In the genomic region with DNA sequence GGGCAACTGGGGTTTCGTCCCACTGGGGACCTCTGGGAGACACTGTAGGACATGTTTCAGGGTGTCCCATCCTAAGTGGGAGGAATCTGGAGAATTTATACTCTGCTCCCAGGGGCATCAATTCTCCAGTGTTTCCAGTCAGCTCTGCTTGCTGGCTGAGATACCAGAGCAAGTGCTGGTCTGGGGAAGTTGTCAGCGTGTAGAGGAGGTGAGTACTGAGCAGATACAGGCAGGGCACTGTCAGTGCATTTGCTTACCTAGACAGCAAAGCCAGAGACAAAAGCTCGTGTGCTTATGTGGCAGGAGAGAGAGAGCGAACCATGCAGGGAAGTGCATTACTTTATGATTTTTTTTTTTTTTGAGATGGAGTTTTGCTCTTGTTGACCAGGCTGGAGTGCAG, we compare ENCODE assay signal across 35 cellular contexts. TPM values are rescaled to one million over a fixed set of nuclear protein-coding genes. Genes with fewer than 3 reads are reported as not detected.
"Had no signal": no experiment of that assay in that cellular context is flagged by ENCODE, and none has a peak within 500 bp of the region (broad histone marks: within the 10 kb centered on the region; RNA-seq: fewer than 3 reads in every experiment).

No MANE protein-coding gene starts in this region.

- H3K9me3 ChIP-seq: adrenal gland, body of pancreas, esophagus muscularis mucosa, gastrocnemius medialis had no signal

- H3K27me3 ChIP-seq: adrenal gland, body of pancreas, foreskin keratinocyte, gastrocnemius medialis had no signal

- H3K27ac ChIP-seq: adrenal gland, body of pancreas, esophagus muscularis mucosa, foreskin keratinocyte, gastrocnemius medialis, heart left ventricle had no signal

- H3K4me1 Mint-ChIP-seq: activated CD4-positive, alpha-beta memory T cell treated with anti-CD3 and anti-CD28 coated beads, Interleukin-2, amount 10 ng/mL, durations not matched to agents 7 days and 5 days; activated CD4-positive, alpha-beta T cell treated with anti-CD3 and anti-CD28 coated beads, Interleukin-2, amount 10 ng/mL, durations not matched to agents 7 days and 5 days; activated naive CD8-positive, alpha-beta T cell treated with anti-CD3 and anti-CD28 coated beads for 36 hours; activated naive CD8-positive, alpha-beta T cell treated with anti-CD3 and anti-CD28 coated beads, Interleukin-2, amount 50 U/mL, for 24 hours had no signal

- H3K27me3 Mint-ChIP-seq: activated CD4-positive, alpha-beta memory T cell treated with anti-CD3 and anti-CD28 coated beads, Interleukin-2, amount 10 ng/mL, durations not matched to agents 7 days and 5 days; activated CD4-positive, alpha-beta T cell treated with anti-CD3 and anti-CD28 coated beads, Interleukin-2, amount 10 ng/mL, durations not matched to agents 7 days and 5 days; activated T-cell treated with anti-CD3 and anti-CD28 coated beads, Interleukin-2, amount 50 U/mL, for 24 hours had no signal

- H3K9me3 Mint-ChIP-seq: activated naive CD8-positive, alpha-beta T cell treated with anti-CD3 and anti-CD28 coated beads, Interleukin-2, amount 50 U/mL, for 24 hours; T-helper 2 cell treated with Interferon-gamma antibody and Interleukin-4, amounts not matched to agents 5 μg/mL and 100 μg/mL, for 36 hours had no signal

- H3K36me3 Mint-ChIP-seq: activated naive CD8-positive, alpha-beta T cell treated with anti-CD3 and anti-CD28 coated beads for 36 hours had no signal

- FAIRE-seq: colon had no signal

- H3K4me3 Mint-ChIP-seq: activated CD4-positive, alpha-beta memory T cell treated with anti-CD3 and anti-CD28 coated beads, Interleukin-2, amount 10 ng/mL, durations not matched to agents 7 days and 5 days; activated CD4-positive, alpha-beta T cell treated with anti-CD3 and anti-CD28 coated beads, Interleukin-2, amount 10 ng/mL, durations not matched to agents 7 days and 5 days; activated naive CD8-positive, alpha-beta T cell treated with anti-CD3 and anti-CD28 coated beads for 36 hours; activated naive CD8-positive, alpha-beta T cell treated with anti-CD3 and anti-CD28 coated beads, Interleukin-2, amount 50 U/mL, for 24 hours; activated T-cell treated with anti-CD3 and anti-CD28 coated beads, Interleukin-2, amount 50 U/mL, for 24 hours; activated T-cell treated with anti-CD3 and anti-CD28 coated beads, Interleukin-2, amount 50 U/mL, for 72 hours; effector memory CD8-positive, alpha-beta T cell; T-helper 2 cell treated with Interferon-gamma antibody and Interleukin-4, amounts not matched to agents 5 μg/mL and 100 μg/mL, for 36 hours had no signal

- H3K4me1 ChIP-seq: adrenal gland, esophagus muscularis mucosa, foreskin keratinocyte, gastrocnemius medialis, heart left ventricle had no signal

- H3K4me3 ChIP-seq: adrenal gland, body of pancreas, esophagus muscularis mucosa, gastrocnemius medialis, heart left ventricle had no signal

- H3K36me3 ChIP-seq: adrenal gland, esophagus muscularis mucosa, gastrocnemius medialis, heart left ventricle had no signal

- H3K27ac Mint-ChIP-seq: activated CD4-positive, alpha-beta memory T cell treated with anti-CD3 and anti-CD28 coated beads, Interleukin-2, amount 10 ng/mL, durations not matched to agents 7 days and 5 days; activated CD4-positive, alpha-beta T cell treated with anti-CD3 and anti-CD28 coated beads, Interleukin-2, amount 10 ng/mL, durations not matched to agents 7 days and 5 days; activated naive CD8-positive, alpha-beta T cell treated with anti-CD3 and anti-CD28 coated beads for 36 hours; activated naive CD8-positive, alpha-beta T cell treated with anti-CD3 and anti-CD28 coated beads, Interleukin-2, amount 50 U/mL, for 24 hours; activated T-cell treated with anti-CD3 and anti-CD28 coated beads, Interleukin-2, amount 50 U/mL, for 24 hours; activated T-cell treated with anti-CD3 and anti-CD28 coated beads, Interleukin-2, amount 50 U/mL, for 72 hours; effector memory CD8-positive, alpha-beta T cell; T-helper 2 cell treated with Interferon-gamma antibody and Interleukin-4, amounts not matched to agents 5 μg/mL and 100 μg/mL, for 36 hours had no signal

- DNase-seq: activated CD4-positive, alpha-beta memory T cell treated with anti-CD3 and anti-CD28 coated beads, Interleukin-2, amount 10 ng/mL, durations not matched to agents 7 days and 5 days; activated CD4-positive, alpha-beta T cell treated with anti-CD3 and anti-CD28 coated beads for 4 hours; activated CD4-positive, alpha-beta T cell treated with anti-CD3 and anti-CD28 coated beads, Interleukin-2, amount 10 ng/mL, durations not matched to agents 7 days and 5 days; activated CD4-positive, alpha-beta T cell treated with anti-CD3 and anti-CD28 coated beads, Interleukin-2, amount 50 U/mL, for 4 hours; activated CD4-positive, CD25-positive, alpha-beta regulatory T cell; activated CD4-positive, CD25-positive, alpha-beta regulatory T cell treated with anti-CD3 and anti-CD28 coated beads, Interleukin-2, amount 50 U/mL, for 72 hours; activated CD8-positive, alpha-beta memory T cell treated with anti-CD3 and anti-CD28 coated beads, Interleukin-2, amount 50 U/mL, for 48 hours; activated gamma-delta T cell; activated naive CD4-positive, alpha-beta T cell; activated naive CD4-positive, alpha-beta T cell treated with anti-CD3 and anti-CD28 coated beads, Interleukin-2, amount 50 U/mL, for 16 hours; activated naive CD8-positive, alpha-beta T cell treated with anti-CD3 and anti-CD28 coated beads for 36 hours; activated naive CD8-positive, alpha-beta T cell treated with anti-CD3 and anti-CD28 coated beads, Interleukin-2, amount 50 U/mL, for 24 hours; activated T-cell treated with anti-CD3 and anti-CD28 coated beads for 4 hours; activated T-cell treated with anti-CD3 and anti-CD28 coated beads, Interleukin-2, amount 50 U/mL, for 24 hours; activated T-cell treated with anti-CD3 and anti-CD28 coated beads, Interleukin-2, amount 50 U/mL, for 72 hours; adrenal gland; amygdala; aorta; body of pancreas; caudate nucleus; cortex of kidney; dermis blood vessel endothelial cell; effector CD4-positive, alpha-beta T cell; effector memory CD8-positive, alpha-beta T cell; erythroblast; foreskin keratinocyte; gastrocnemius medialis; glutamatergic neuron; heart left ventricle; hypothalamus; T1000 had no signal

RNA-seq across cellular contexts. Expression of gene TOX3, which starts 20.2 kb away (rescaled TPM):
- total RNA-seq: activated CD4-positive, alpha-beta memory T cell treated with anti-CD3 and anti-CD28 coated beads, Interleukin-2, amount 10 ng/mL, durations not matched to agents 7 days and 5 days; activated CD4-positive, alpha-beta T cell treated with anti-CD3 and anti-CD28 coated beads, Interleukin-2, amount 10 ng/mL, durations not matched to agents 7 days and 5 days; activated naive CD8-positive, alpha-beta T cell treated with anti-CD3 and anti-CD28 coated beads for 36 hours; activated T-cell treated with anti-CD3 and anti-CD28 coated beads, Interleukin-2, amount 50 U/mL, for 72 hours; aorta; chondrocyte; foreskin keratinocyte had no signal
- polyA plus RNA-seq: heart left ventricle had no signal
